20 cellular contexts compared by ENCODE assay signal in genomic region chr4:132195181-132195580, GRCh38.
"Had no signal": no experiment of that assay in that cellular context is flagged by ENCODE, and none has a peak within 500 bp of the region (broad histone marks: within the 10 kb centered on the region; RNA-seq: fewer than 3 reads in every experiment).

No MANE protein-coding gene starts in this region.

- H3K36me3 ChIP-seq: esophagus squamous epithelium, right atrium auricular region, thyroid gland had no signal

- H3K4me1 ChIP-seq: esophagus squamous epithelium, right atrium auricular region, thyroid gland had no signal

- H3K27ac ChIP-seq: coronary artery, esophagus squamous epithelium, right atrium auricular region, skin epidermis, thyroid gland had no signal

- DNase-seq: activated CD4-positive, alpha-beta T cell treated with anti-CD3 and anti-CD28 coated beads, Interleukin-2, amount 10 ng/mL, durations not matched to agents 7 days and 5 days; activated CD8-positive, alpha-beta memory T cell treated with anti-CD3 and anti-CD28 coated beads, Interleukin-2, amount 50 U/mL, for 48 hours; activated gamma-delta T cell treated with Interleukin-2 at 50 U/mL for 16 hours; activated naive CD8-positive, alpha-beta T cell treated with anti-CD3 and anti-CD28 coated beads for 36 hours; activated T-cell treated with anti-CD3 and anti-CD28 coated beads, Interleukin-2, amount 50 U/mL, for 72 hours; aorta; effector CD4-positive, alpha-beta T cell; esophagus squamous epithelium; nephron progenitor cell; occipital lobe; stimulated activated CD4-positive, alpha-beta T cell treated with anti-CD3 and anti-CD28 coated beads, Interleukin-15, amount 100 ng/mL, for 24 hours; stimulated activated CD4-positive, alpha-beta T cell treated with anti-CD3 and anti-CD28 coated beads, Interleukin-4, amount 100 ng/mL, for 1 hour; stimulated activated naive B cell treated with anti-CD40 and anti-IgM and Interleukin-4, amounts not matched to agents 10 μg/mL and 1 μg/mL and 100 μg/mL, for 72 hours; T-helper 9 cell; thyroid gland had no signal

- ATAC-seq: activated T-cell treated with anti-CD3 and anti-CD28 coated beads, Interleukin-2, amount 50 U/mL, for 72 hours; stimulated activated naive B cell treated with anti-CD40 and anti-IgM and Interleukin-4, amounts not matched to agents 10 μg/mL and 1 μg/mL and 100 μg/mL, for 72 hours had no signal

- H3K4me3 ChIP-seq: coronary artery, esophagus squamous epithelium, right atrium auricular region, skin epidermis, thyroid gland had no signal

- FAIRE-seq: endothelial cell of umbilical vein, urothelium cell line had no signal

- H3K9me3 ChIP-seq: esophagus squamous epithelium, right atrium auricular region, thyroid gland had no signal

- H3K27me3 ChIP-seq: esophagus squamous epithelium, right atrium auricular region, thyroid gland had no signal
